ENCODE assay signal across 24 cellular contexts in the genomic region with DNA sequence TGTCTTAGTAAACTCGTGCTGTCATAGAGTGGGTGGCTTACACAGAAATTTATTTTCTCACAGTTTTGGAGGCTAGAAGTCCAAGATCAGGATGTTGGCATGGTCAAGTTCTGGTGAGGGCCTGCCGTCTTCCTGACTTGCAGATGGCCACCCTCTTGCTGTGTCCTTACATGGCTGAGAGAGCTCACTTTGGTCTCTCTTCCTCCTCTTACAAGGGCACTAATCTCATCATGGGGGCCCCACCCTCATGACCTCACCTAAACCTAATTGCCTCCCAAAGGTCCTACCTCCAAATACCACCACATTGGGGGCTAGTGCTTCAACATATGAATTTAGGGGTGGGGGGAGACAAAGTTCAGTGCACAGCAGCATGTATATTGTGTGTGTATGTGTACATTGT. TPM values are rescaled to one million over a fixed set of nuclear protein-coding genes. Genes with fewer than 3 reads are reported as not detected.
DNase-seq lines count a peak whose midpoint lies in the region; ATAC-seq and TF ChIP-seq lines count a peak whose summit lies in the region.
"Had no signal": no experiment of that assay in that cellular context is flagged by ENCODE, and none has a peak within 500 bp of the region (broad histone marks: within the 10 kb centered on the region; RNA-seq: fewer than 3 reads in every experiment).

No MANE protein-coding gene starts in this region.

- peaks cover 77% of the 10 kb centered on the region for H3K4me1 Mint-ChIP-seq in activated naive CD4-positive, alpha-beta T cell treated with anti-CD3 and anti-CD28 coated beads for 36 hours (ENCODE audit: low read depth)
- peaks cover 36 to 53% (median 51%) of the 10 kb centered on the region in 3 donors for H3K4me1 Mint-ChIP-seq in IgD-negative memory B cell
- peaks cover 49 to 66% of the 10 kb centered on the region in 2 donors for H3K4me1 Mint-ChIP-seq in effector memory CD8-positive, alpha-beta T cell (ENCODE audit: low read depth in 2 of 2)
- peaks cover 71% of the 10 kb centered on the region for H3K4me1 Mint-ChIP-seq in stimulated activated effector memory CD8-positive, alpha-beta T cell treated with anti-CD3 and anti-CD28 coated beads, Interleukin-12 subunit alpha, Interleukin-12 subunit beta, amount 100 ng/mL, for 72 hours

- H3K9me3 ChIP-seq in sigmoid colon: peaks cover 0 to 3% (median 0%) of the 10 kb centered on the region in 4 donors
- H3K9me3 ChIP-seq: testis, vagina had no signal

- H3K9me3 Mint-ChIP-seq in activated naive CD4-positive, alpha-beta T cell treated with anti-CD3 and anti-CD28 coated beads for 36 hours: peaks cover 5% of the 10 kb centered on the region
- H3K9me3 Mint-ChIP-seq in activated naive CD4-positive, alpha-beta T cell treated with anti-CD3 and anti-CD28 coated beads, Interleukin-2, amount 50 U/mL, for 72 hours: peaks cover 0 to 6% of the 10 kb centered on the region in 2 donors
- no peaks in the 10 kb centered on the region for H3K9me3 Mint-ChIP-seq in IgD-negative memory B cell
- peaks cover 0 to 2% of the 10 kb centered on the region in 2 donors for H3K9me3 Mint-ChIP-seq in effector memory CD8-positive, alpha-beta T cell
- peaks cover 3% of the 10 kb centered on the region for H3K9me3 Mint-ChIP-seq in stimulated activated effector memory CD8-positive, alpha-beta T cell treated with anti-CD3 and anti-CD28 coated beads, Interleukin-12 subunit alpha, Interleukin-12 subunit beta, amount 100 ng/mL, for 72 hours

- TF ChIP-seq CTCF in sigmoid colon (IDR thresholded peaks at IDR 0.05): no peak

- ATAC-seq in activated naive CD4-positive, alpha-beta T cell treated with anti-CD3 and anti-CD28 coated beads, Interleukin-2, amount 50 U/mL, for 72 hours: no peak
- ATAC-seq in effector memory CD8-positive, alpha-beta T cell (replicated peaks): no peak
- ATAC-seq in stimulated activated effector memory CD8-positive, alpha-beta T cell treated with anti-CD3 and anti-CD28 coated beads, Interleukin-12 subunit alpha, Interleukin-12 subunit beta, amount 100 ng/mL, for 72 hours: no peak
- ATAC-seq in GM18520 (IDR thresholded peaks at IDR 0.05; ENCODE audit: unreplicated experiment) (no peak), HG02852 (IDR thresholded peaks at IDR 0.05; ENCODE audit: unreplicated experiment) (no peak)

- no peak for TF ChIP-seq POLR2A in sigmoid colon (IDR thresholded peaks at IDR 0.05)

- H3K27ac ChIP-seq in sigmoid colon: no peak overlapping the region
- H3K27ac ChIP-seq: dorsolateral prefrontal cortex, SK-N-MC, vagina had no signal

- no peak for DNase-seq in activated naive CD4-positive, alpha-beta T cell treated with anti-CD3 and anti-CD28 coated beads for 36 hours
- no peak for DNase-seq in activated naive CD4-positive, alpha-beta T cell treated with anti-CD3 and anti-CD28 coated beads, Interleukin-2, amount 50 U/mL, for 72 hours (ENCODE audit: low spot score in 2 of 2)
- DNase-seq in effector memory CD8-positive, alpha-beta T cell: no peak
- no peak for DNase-seq in stimulated activated effector memory CD8-positive, alpha-beta T cell treated with anti-CD3 and anti-CD28 coated beads, Interleukin-12 subunit alpha, Interleukin-12 subunit beta, amount 100 ng/mL, for 72 hours (ENCODE audit: low spot score in 2 of 2)
- DNase-seq in sigmoid colon: no peak
- DNase-seq: activated naive CD4-positive, alpha-beta T cell treated with anti-CD3 and anti-CD28 coated beads, Interleukin-2, amount 10 ng/mL, durations not matched to agents 7 days and 5 days; dorsolateral prefrontal cortex; head of caudate nucleus; MG63; NCI-H2081; NCI-H82; occipital lobe; RPMI8226; stimulated activated CD4-positive, alpha-beta T cell treated with anti-CD3 and anti-CD28 coated beads, Interleukin-2, amount 100 ng/mL, for 24 hours; testis had no signal

- no peak overlapping the region for H3K4me3 ChIP-seq in sigmoid colon
- H3K4me3 ChIP-seq: dorsolateral prefrontal cortex, MG63, SK-N-MC, skin epidermis, testis, vagina had no signal

- 97% methylated on average over 2 of the region's 2 CpGs for WGBS in sigmoid colon, 2 donors

- peak overlapping the region; percentile 21 for H3K27ac Mint-ChIP-seq in activated naive CD4-positive, alpha-beta T cell treated with anti-CD3 and anti-CD28 coated beads for 36 hours
- peak overlapping the region in 1 of 2 donors; percentile 54 for H3K27ac Mint-ChIP-seq in activated naive CD4-positive, alpha-beta T cell treated with anti-CD3 and anti-CD28 coated beads, Interleukin-2, amount 50 U/mL, for 72 hours
- H3K27ac Mint-ChIP-seq in IgD-negative memory B cell: peak overlapping the region in 2 of 3 donors; percentile 84 to 88
- H3K27ac Mint-ChIP-seq in effector memory CD8-positive, alpha-beta T cell: peak overlapping the region; percentile 96 to 98
- peak overlapping the region; percentile 86 for H3K27ac Mint-ChIP-seq in stimulated activated effector memory CD8-positive, alpha-beta T cell treated with anti-CD3 and anti-CD28 coated beads, Interleukin-12 subunit alpha, Interleukin-12 subunit beta, amount 100 ng/mL, for 72 hours

- H3K4me1 ChIP-seq in sigmoid colon: no peaks in the 10 kb centered on the region
- H3K4me1 ChIP-seq: vagina had no signal

- CTCF ChIA-PET in activated naive CD4-positive, alpha-beta T cell treated with anti-CD3 and anti-CD28 coated beads for 36 hours (lab: Charles Lee): interaction anchor here (0.6 to 11.9 kb wide), 7 partner anchors 16 to 165 kb away, joined by 3 to 302 read pairs (median 5); no protein-coding TSS in a partner anchor

- intact Hi-C loops in activated naive CD4-positive, alpha-beta T cell treated with anti-CD3 and anti-CD28 coated beads for 36 hours (cut with micrococcal nuclease): no loop called here
- intact Hi-C loops in sigmoid colon (cut with DNase I): no loop called here

- TF ChIP-seq EP300 in sigmoid colon (IDR thresholded peaks at IDR 0.05): no peak

- peaks cover 27% of the 10 kb centered on the region for H3K36me3 Mint-ChIP-seq in activated naive CD4-positive, alpha-beta T cell treated with anti-CD3 and anti-CD28 coated beads for 36 hours (ENCODE audit: low read depth)
- peaks cover 15 to 33% of the 10 kb centered on the region in 2 donors for H3K36me3 Mint-ChIP-seq in activated naive CD4-positive, alpha-beta T cell treated with anti-CD3 and anti-CD28 coated beads, Interleukin-2, amount 50 U/mL, for 72 hours
- peaks cover 7% of the 10 kb centered on the region for H3K36me3 Mint-ChIP-seq in IgD-negative memory B cell
- peaks cover 24% of the 10 kb centered on the region for H3K36me3 Mint-ChIP-seq in effector memory CD8-positive, alpha-beta T cell (ENCODE audit: insufficient read depth)
- H3K36me3 Mint-ChIP-seq in stimulated activated effector memory CD8-positive, alpha-beta T cell treated with anti-CD3 and anti-CD28 coated beads, Interleukin-12 subunit alpha, Interleukin-12 subunit beta, amount 100 ng/mL, for 72 hours: peaks cover 46% of the 10 kb centered on the region

- H3K36me3 ChIP-seq in sigmoid colon: peaks cover 0 to 3% (median 0%) of the 10 kb centered on the region in 4 donors
- H3K36me3 ChIP-seq: vagina had no signal

- no peaks in the 10 kb centered on the region for H3K27me3 ChIP-seq in sigmoid colon
- H3K27me3 ChIP-seq: dorsolateral prefrontal cortex, MG63, testis, vagina had no signal

- H3K4me3 Mint-ChIP-seq in activated naive CD4-positive, alpha-beta T cell treated with anti-CD3 and anti-CD28 coated beads for 36 hours: no peak overlapping the region
- peak overlapping the region in 2 of 4 donors; percentile 44 to 67 for H3K4me3 Mint-ChIP-seq in IgD-negative memory B cell
- peak overlapping the region; percentile 56 to 64 for H3K4me3 Mint-ChIP-seq in effector memory CD8-positive, alpha-beta T cell
- no peak overlapping the region for H3K4me3 Mint-ChIP-seq in stimulated activated effector memory CD8-positive, alpha-beta T cell treated with anti-CD3 and anti-CD28 coated beads, Interleukin-12 subunit alpha, Interleukin-12 subunit beta, amount 100 ng/mL, for 72 hours
- H3K4me3 Mint-ChIP-seq: activated naive CD4-positive, alpha-beta T cell treated with anti-CD3 and anti-CD28 coated beads, Interleukin-2, amount 10 ng/mL, durations not matched to agents 7 days and 5 days had no signal

- no peaks in the 10 kb centered on the region for H3K27me3 Mint-ChIP-seq in activated naive CD4-positive, alpha-beta T cell treated with anti-CD3 and anti-CD28 coated beads for 36 hours (ENCODE audit: low read depth)
- no peaks in the 10 kb centered on the region for H3K27me3 Mint-ChIP-seq in IgD-negative memory B cell
- no peaks in the 10 kb centered on the region for H3K27me3 Mint-ChIP-seq in effector memory CD8-positive, alpha-beta T cell
- H3K27me3 Mint-ChIP-seq: activated naive CD4-positive, alpha-beta T cell treated with anti-CD3 and anti-CD28 coated beads, Interleukin-2, amount 10 ng/mL, durations not matched to agents 7 days and 5 days had no signal

RNA-seq across cellular contexts. Expression of a gene that starts 14.3 kb away (rescaled TPM):
- 1 to 10 TPM; 2.4 TPM for total RNA-seq in activated naive CD4-positive, alpha-beta T cell treated with anti-CD3 and anti-CD28 coated beads for 36 hours
- total RNA-seq in activated naive CD4-positive, alpha-beta T cell treated with anti-CD3 and anti-CD28 coated beads, Interleukin-2, amount 50 U/mL, for 72 hours: 1 to 10 TPM; 2.0 to 8.4 TPM
- polyA plus RNA-seq in IgD-negative memory B cell (58.6 TPM), sigmoid colon (1 to 10 TPM in 1 of 3 donors, not detected in 2; 7.5 TPM)
- total RNA-seq in sigmoid colon: under 1 TPM in 1 of 4 donors, not detected in 3; 0.83 TPM
- total RNA-seq: dorsolateral prefrontal cortex, lung microvascular endothelial cell, occipital lobe, pulmonary artery endothelial cell, vagina had no signal
- polyA plus RNA-seq: BJ had no signal

RNA-seq across cellular contexts. Expression of a gene that starts 34.7 kb away (rescaled TPM):
- 10 to 100 TPM; 37.4 to 38.8 TPM for total RNA-seq in activated naive CD4-positive, alpha-beta T cell treated with anti-CD3 and anti-CD28 coated beads for 36 hours
- total RNA-seq in activated naive CD4-positive, alpha-beta T cell treated with anti-CD3 and anti-CD28 coated beads, Interleukin-2, amount 50 U/mL, for 72 hours: 10 to 100 TPM; 55.0 to 55.4 TPM
- polyA plus RNA-seq in IgD-negative memory B cell: 494 TPM
- 10 to 100 TPM; 30.9 to 36.4 (median 33.2) TPM for total RNA-seq in sigmoid colon
- polyA plus RNA-seq in sigmoid colon: 10 to 100 TPM in 2 of 3 donors, 1 to 10 TPM in 1; 4.8 to 20.2 (median 10.4) TPM
- total RNA-seq: pulmonary artery endothelial cell had no signal

Comparison
In these comparisons a context has a peak if more than half of its experiments do, and no peak if none do; other contexts are left out.
1. H3K4me3 Mint-ChIP-seq: peak in effector memory CD8-positive, alpha-beta T cell (2 of 2); none in activated naive CD4-positive, alpha-beta T cell treated with anti-CD3 and anti-CD28 coated beads for 36 hours (single experiment) and stimulated activated effector memory CD8-positive, alpha-beta T cell treated with anti-CD3 and anti-CD28 coated beads, Interleukin-12 subunit alpha, Interleukin-12 subunit beta, amount 100 ng/mL, for 72 hours (single experiment).